In genomic region chr1:26996024-26996423, GRCh38 we compare ENCODE assay signal across 14 cellular contexts. TPM values are rescaled to one million over a fixed set of nuclear protein-coding genes. Genes with fewer than 3 reads are reported as not detected.
DNase-seq lines count a peak whose midpoint lies in the region; ATAC-seq, FAIRE-seq and TF ChIP-seq lines count a peak whose summit lies in the region.
"Had no signal": no experiment of that assay in that cellular context is flagged by ENCODE, and none has a peak within 500 bp of the region (broad histone marks: within the 10 kb centered on the region; RNA-seq: fewer than 3 reads in every experiment).

No MANE protein-coding gene starts in this region.

- no peak for TF ChIP-seq POLR2A in A549 (IDR thresholded peaks at IDR 0.05; ENCODE audit: low read length)

- POLR2A ChIA-PET in A549 (lab: Yijun Ruan, JAX) (no interaction called here), HEK293 (lab: Yijun Ruan, JAX) (no interaction called here)
- POLR2A ChIA-PET in activated CD8-positive, alpha-beta T cell treated with anti-CD3 and anti-CD28 coated beads for 36 hours (lab: Charles Lee) = interaction anchor here (1.0 kb wide), 1 partner anchor 246 kb away, joined by 3 read pairs; no protein-coding TSS in a partner anchor

- WGBS in A549 (ENCODE audit: missing lambda C conversion rate) = 0% methylated on average over 1 of the region's 1 CpG
- WGBS in mammary epithelial cell (ENCODE audit: low coverage, missing lambda C conversion rate) = no CpG with 5 or more reads among the region's 1 CpG

- CTCF ChIA-PET in A549 (lab: Yijun Ruan, JAX) = interaction anchor here (0.6 to 10.6 kb wide), 14 partner anchors 9 to 288 kb away, joined by 3 to 188 read pairs (median 12); partner anchors contain the start of genes KDF1 and NR0B2
- CTCF ChIA-PET in HEK293 (lab: Yijun Ruan, JAX) = interaction anchor here (0.6 to 9.3 kb wide), 15 partner anchors 9 to 240 kb away, joined by 3 to 141 read pairs (median 10); no protein-coding TSS in a partner anchor
- CTCF ChIA-PET in mammary epithelial cell (lab: Charles Lee; ENCODE audit: low non-redundant PET) = no interaction called here
- CTCF ChIA-PET in activated CD8-positive, alpha-beta T cell treated with anti-CD3 and anti-CD28 coated beads for 36 hours (lab: Charles Lee) = interaction anchor here (0.7 to 8.1 kb wide), 14 partner anchors 9 to 636 kb away, joined by 3 to 72 read pairs (median 4); partner anchors contain the start of genes KDF1 and TENT5B

- in situ Hi-C loops in mammary epithelial cell (cut with MboI; ENCODE audit: low sequenced_read_pairs in 2 of 2) = loop anchor here in 1 of 2 donors (5.0 kb wide), 2 partner anchors 36 to 101 kb away; no protein-coding TSS in a partner anchor

- peak overlapping the region; percentile 100 for H3K27ac ChIP-seq in A549
- H3K27ac ChIP-seq in HEK293 (ENCODE audit: extremely low read depth, low read depth, low read length) = no peak overlapping the region
- peak overlapping the region; percentile 90 for H3K27ac ChIP-seq in mammary epithelial cell (ENCODE audit: insufficient read depth, low read depth, low read length)
- H3K27ac ChIP-seq: C4-2B, KMS-11 had no signal

- no peaks in the 10 kb centered on the region for H3K9me3 Mint-ChIP-seq in activated CD8-positive, alpha-beta T cell treated with anti-CD3 and anti-CD28 coated beads for 36 hours

- H3K27ac Mint-ChIP-seq in activated CD8-positive, alpha-beta T cell treated with anti-CD3 and anti-CD28 coated beads for 36 hours = no peak overlapping the region

- peaks cover 70% of the 10 kb centered on the region for H3K4me1 ChIP-seq in A549
- H3K4me1 ChIP-seq in HEK293 (ENCODE audit: control insufficient read depth, insufficient read depth, low read length) = no peaks in the 10 kb centered on the region; the same call in 1 of the 2 replicates
- H3K4me1 ChIP-seq in mammary epithelial cell (ENCODE audit: insufficient read depth, low read length) = peaks cover 74% of the 10 kb centered on the region

- peaks cover 21% of the 10 kb centered on the region for H3K4me1 Mint-ChIP-seq in activated CD8-positive, alpha-beta T cell treated with anti-CD3 and anti-CD28 coated beads for 36 hours (ENCODE audit: low read depth)

- no peak overlapping the region for H2AFZ ChIP-seq in mammary epithelial cell (ENCODE audit: low read depth, low read length)

- H3K27me3 Mint-ChIP-seq in activated CD8-positive, alpha-beta T cell treated with anti-CD3 and anti-CD28 coated beads for 36 hours = peaks cover 45% of the 10 kb centered on the region

- no peak overlapping the region for H3K4me3 Mint-ChIP-seq in activated CD8-positive, alpha-beta T cell treated with anti-CD3 and anti-CD28 coated beads for 36 hours

- no peaks in the 10 kb centered on the region for H3K9me3 ChIP-seq in A549
- no peaks in the 10 kb centered on the region for H3K9me3 ChIP-seq in HEK293 (ENCODE audit: control insufficient read depth, insufficient read depth, low read depth, low read length)
- no peaks in the 10 kb centered on the region for H3K9me3 ChIP-seq in mammary epithelial cell (replicated peaks; ENCODE audit: insufficient read depth, low read length)

- dilution Hi-C loops in mammary epithelial cell (cut with HindIII; ENCODE audit: low sequenced_read_pairs) = loop anchor here (5.0 kb wide), 2 partner anchors 34 to 36 kb away; partner anchors contain the start of gene KDF1

- peak in 1 of 2 experiments; percentile 34 for DNase-seq in A549 (ENCODE audit: low read depth in 1 of 2, low spot score in 1 of 2)
- peak; percentile 74 for DNase-seq in mammary epithelial cell
- DNase-seq in kidney glomerular epithelial cell (lab: John Stamatoyannopoulos, UW) = peak; percentile 22
- no peak for DNase-seq in activated CD8-positive, alpha-beta T cell treated with anti-CD3 and anti-CD28 coated beads for 36 hours
- no peak for DNase-seq in effector CD4-positive, alpha-beta T cell
- no peak for DNase-seq in NCI-H1417 (lab: John Stamatoyannopoulos, UW)
- DNase-seq in activated CD4-positive, alpha-beta T cell treated with anti-CD3 and anti-CD28 coated beads for 48 hours = no peak
- DNase-seq: activated naive CD4-positive, alpha-beta T cell treated with Interleukin-2 at 50 U/mL for 16 hours; midbrain; NCI-H2171 treated with DMSO at 0.1 percent for 48 hours had no signal

- no peaks in the 10 kb centered on the region for H3K36me3 Mint-ChIP-seq in activated CD8-positive, alpha-beta T cell treated with anti-CD3 and anti-CD28 coated beads for 36 hours (ENCODE audit: low read depth)

- no peak for TF ChIP-seq EP300 in A549 (IDR thresholded peaks at IDR 0.05)

- peaks cover 40% of the 10 kb centered on the region for H3K79me2 ChIP-seq in mammary epithelial cell (ENCODE audit: insufficient read depth, low read length)

- H3K4me3 ChIP-seq in A549 = peak overlapping the region; percentile 96
- H3K4me3 ChIP-seq in HEK293 (ENCODE audit: low read depth, low read length) = no peak overlapping the region
- peak overlapping the region; percentile 79 to 92 (median 83) for H3K4me3 ChIP-seq in mammary epithelial cell (replicated peaks in 1 of 3; ENCODE audit: insufficient read depth in 1 of 3, low read depth in 2 of 3, low read length in 3 of 3)

- TF ChIP-seq RAD21 in A549 (conservative IDR thresholded peaks at IDR 0.05 in 1 of 2, IDR thresholded peaks at IDR 0.05 in 1 of 2) = no peak

- peaks cover 0 to 6% of the 10 kb centered on the region in 2 experiments; a peak in 2 of 3 replicates for H3K36me3 ChIP-seq in HEK293 (ENCODE audit: control insufficient read depth in 2 of 2, insufficient read depth in 1 of 2, low read length in 2 of 2)
- H3K36me3 ChIP-seq in mammary epithelial cell (ENCODE audit: insufficient read depth, low read length) = peaks cover 5% of the 10 kb centered on the region

- H3K27me3 ChIP-seq in mammary epithelial cell (ENCODE audit: insufficient read depth, low read length) = no peaks in the 10 kb centered on the region

- H3K4me2 ChIP-seq in A549 (peak overlapping the region; percentile 99), mammary epithelial cell (ENCODE audit: insufficient read depth, low read depth, low read length) (peak overlapping the region; percentile 78)
- H3K4me2 ChIP-seq: KMS-11 had no signal

- H3K9ac ChIP-seq in mammary epithelial cell (ENCODE audit: insufficient read depth, low read length) = peak overlapping the region; percentile 79
- H3K9ac ChIP-seq: KMS-11 had no signal

- TF ChIP-seq CTCF in A549 (IDR thresholded peaks at IDR 0.05) = no peak
- no peak for TF ChIP-seq CTCF in HEK293 (tag by site-specific recombination; IDR thresholded peaks at IDR 0.05)
- no peak for TF ChIP-seq CTCF in mammary epithelial cell (conservative IDR thresholded peaks at IDR 0.05 in 1 of 2, IDR thresholded peaks at IDR 0.05 in 1 of 2; ENCODE audit: extremely low read depth in 1 of 2, insufficient read depth in 1 of 2, low read depth in 1 of 2, low read length in 2 of 2)
- no peak for TF ChIP-seq CTCF in activated CD8-positive, alpha-beta T cell treated with anti-CD3 and anti-CD28 coated beads for 36 hours (IDR thresholded peaks at IDR 0.05)

- H4K20me1 ChIP-seq in mammary epithelial cell (ENCODE audit: insufficient read depth, low read length) = no peaks in the 10 kb centered on the region

- ATAC-seq in A549 = no peak
- ATAC-seq in activated CD8-positive, alpha-beta T cell treated with anti-CD3 and anti-CD28 coated beads for 36 hours = no peak

- no peak for FAIRE-seq in A549 (lab: Jason Lieb, UNC)
- FAIRE-seq: endothelial cell of umbilical vein had no signal

- intact Hi-C loops in mammary epithelial cell (cut with micrococcal nuclease) = loop anchor here (1.0 to 5.0 kb wide), 2 partner anchors 104 to 159 kb away; partner anchors contain the start of genes GPN2 and SLC9A1
- intact Hi-C loops in activated CD8-positive, alpha-beta T cell treated with anti-CD3 and anti-CD28 coated beads for 36 hours (cut with micrococcal nuclease) = no loop called here

- no TSS peak for BruUV-seq in mammary epithelial cell (replicated peaks; lab: Mats Ljungman, UMichigan)

TF ChIP-seq in A549, 52 proteins besides CTCF, POLR2A, EP300 and RAD21 (continues in another document):
- TF ChIP-seq ZFP36 (IDR thresholded peaks at IDR 0.05; ENCODE audit: borderline replicate concordance, partially characterized antibody) (peak; percentile 39), HOXA7 (CRISPR knock-in tag; IDR thresholded peaks at IDR 0.05) (no peak)

TF ChIP-seq in HEK293, 187 proteins besides CTCF, POLR2A, EP300 and RAD21:
- TF ChIP-seq KLF7 (tag by site-specific recombination; IDR thresholded peaks at IDR 0.05; ENCODE audit: borderline replicate concordance) = no peak
- TF ChIP-seq ZNF341 (tag by site-specific recombination; IDR thresholded peaks at IDR 0.05; ENCODE audit: low read depth) = peak; percentile 57

RNA-seq across cellular contexts. Expression of gene TRNP1, which starts 2.5 kb away (rescaled TPM):
- polyA plus RNA-seq in A549 (2011; rRNA removed) = 113 and 134 TPM in 2 replicates
- polyA plus RNA-seq in A549 (2012; cell fraction: cytosol; rRNA removed) = 109 and 152 TPM in 2 replicates
- polyA plus RNA-seq in A549 (2012; cell fraction: nucleus; rRNA removed) = 100 and 141 TPM in 2 replicates
- polyA plus RNA-seq in A549 (2017; fragmentation: RNase III; extraction: RNeasy Plus Mini Kit Qiagen cat#74134 plus additional on column Dnase treatment) = 68.5 to 86.3 TPM (median 73.9 TPM) in 3 replicates
- polyA minus RNA-seq in A549 (2011; rRNA and poly(A)+ RNA removed) = 61.4 and 69.2 TPM in 2 replicates
- total RNA-seq in mammary epithelial cell = 100 to 1,000 TPM in 1 of 2 donors, 10 to 100 TPM in 1; 99.0 to 142 TPM
- 196 TPM for polyA plus RNA-seq in mammary epithelial cell
- polyA minus RNA-seq in mammary epithelial cell = 75.9 TPM
- total RNA-seq in activated CD8-positive, alpha-beta T cell treated with anti-CD3 and anti-CD28 coated beads for 36 hours = under 1 TPM; 0.16 to 0.38 TPM

RNA-seq across cellular contexts. Expression of gene TENT5B, which starts 16.6 kb away (rescaled TPM):
- polyA plus RNA-seq in A549 (2011; rRNA removed) (0.27 and 0.36 TPM in 2 replicates), A549 (2017; fragmentation: RNase III; extraction: RNeasy Plus Mini Kit Qiagen cat#74134 plus additional on column Dnase treatment) (0.98 to 1.2 TPM (median 1.0 TPM) in 3 replicates), mammary epithelial cell (21.8 TPM)
- 0.94 and 1.0 TPM in 2 replicates for polyA plus RNA-seq in A549 (2012; cell fraction: cytosol; rRNA removed)
- 1.5 and 1.8 TPM in 2 replicates for polyA plus RNA-seq in A549 (2012; cell fraction: nucleus; rRNA removed)
- polyA minus RNA-seq in A549 (2011; rRNA and poly(A)+ RNA removed) = 0.33 and 0.83 TPM in 2 replicates
- 10 to 100 TPM; 23.4 to 50.7 TPM for total RNA-seq in mammary epithelial cell
- polyA minus RNA-seq in mammary epithelial cell = 24.1 TPM
- total RNA-seq in activated CD8-positive, alpha-beta T cell treated with anti-CD3 and anti-CD28 coated beads for 36 hours = not detected

RNA-seq across cellular contexts. Expression of gene KDF1, which starts 35.8 kb away (rescaled TPM):
- polyA plus RNA-seq in A549 (2011; rRNA removed) (not detected in 2 replicates), A549 (2017; fragmentation: RNase III; extraction: RNeasy Plus Mini Kit Qiagen cat#74134 plus additional on column Dnase treatment) (not detected in 3 replicates), mammary epithelial cell (26.4 TPM)
- not detected in 2 replicates for polyA plus RNA-seq in A549 (2012; cell fraction: cytosol; rRNA removed)
- polyA plus RNA-seq in A549 (2012; cell fraction: nucleus; rRNA removed) = not detected in 2 replicates
- 0.15 TPM in 1 of 2 replicates, not detected in the other for polyA minus RNA-seq in A549 (2011; rRNA and poly(A)+ RNA removed)
- total RNA-seq in mammary epithelial cell = 10 to 100 TPM; 15.2 to 24.7 TPM
- polyA minus RNA-seq in mammary epithelial cell = 25.0 TPM
- under 1 TPM; 0.18 to 0.27 TPM for total RNA-seq in activated CD8-positive, alpha-beta T cell treated with anti-CD3 and anti-CD28 coated beads for 36 hours
- total RNA-seq: endothelial cell of umbilical vein had no signal
- polyA plus RNA-seq: endothelial cell of umbilical vein had no signal

Comparison
In these comparisons a context has a peak if more than half of its experiments do, and no peak if none do; other contexts are left out.
1. DNase-seq: peak in mammary epithelial cell (single experiment) and kidney glomerular epithelial cell (single experiment); none in activated CD8-positive, alpha-beta T cell treated with anti-CD3 and anti-CD28 coated beads for 36 hours (single experiment), effector CD4-positive, alpha-beta T cell (single experiment), NCI-H1417 (0 of 3) and activated CD4-positive, alpha-beta T cell treated with anti-CD3 and anti-CD28 coated beads for 48 hours (single experiment).
2. RNA of gene TRNP1, which starts 2.5 kb away (total RNA-seq): 99.0 to 142 TPM in mammary epithelial cell; 0.16 to 0.38 TPM in activated CD8-positive, alpha-beta T cell treated with anti-CD3 and anti-CD28 coated beads for 36 hours; every median in the first group is over 10 times any median in the second.
3. RNA of gene TENT5B, which starts 16.6 kb away (total RNA-seq): 23.4 to 50.7 TPM in mammary epithelial cell; not detected in activated CD8-positive, alpha-beta T cell treated with anti-CD3 and anti-CD28 coated beads for 36 hours; every median in the first group is over 10 times any median in the second.
4. RNA of gene KDF1, which starts 35.8 kb away (total RNA-seq): 15.2 to 24.7 TPM in mammary epithelial cell; 0.18 to 0.27 TPM in activated CD8-positive, alpha-beta T cell treated with anti-CD3 and anti-CD28 coated beads for 36 hours; every median in the first group is over 10 times any median in the second.